Comparison of ENCODE assay signal across 8 cellular contexts in genomic region chr16:88662222-88662842, GRCh38. TPM values are rescaled to one million over a fixed set of nuclear protein-coding genes. Genes with fewer than 3 reads are reported as not detected.
DNase-seq lines count a peak whose midpoint lies in the region; ATAC-seq and TF ChIP-seq lines count a peak whose summit lies in the region.

No MANE protein-coding gene starts in this region.

- H2BK120ac ChIP-seq in H9 (ENCODE audit: low read depth, low read length, poor library complexity, severe bottlenecking) = no peak overlapping the region

- H3K4me3 ChIP-seq in BE2C (ENCODE audit: low read depth, low read length) (peak overlapping the region; percentile 85), iPS-18a (ENCODE audit: low read length) (peak overlapping the region; percentile 81), stomach smooth muscle (ENCODE audit: low read length in 2 of 2) (peak overlapping the region; percentile 85 to 89)

- no peak for ATAC-seq in HG03108 (IDR thresholded peaks at IDR 0.05; ENCODE audit: unreplicated experiment)

- H3K18ac ChIP-seq in H9 (ENCODE audit: insufficient read length, low read depth, low read length) = no peak overlapping the region

- no peaks in the 10 kb centered on the region; the same call in 1 of the 2 replicates for H3K4me1 ChIP-seq in BE2C
- peaks cover 3% of the 10 kb centered on the region; the same call in 1 of the 2 replicates for H3K4me1 ChIP-seq in H9 (ENCODE audit: insufficient read depth, low read length)
- H3K4me1 ChIP-seq in iPS-18a (ENCODE audit: control insufficient read depth, low read depth, low read length) = no peaks in the 10 kb centered on the region
- peaks cover 10% of the 10 kb centered on the region for H3K4me1 ChIP-seq in stomach smooth muscle (ENCODE audit: control insufficient read depth, insufficient read depth, low read length)

- no peak overlapping the region for H2BK5ac ChIP-seq in H9 (ENCODE audit: insufficient read length, low read length)

- H3K27me3 ChIP-seq in BE2C (no peaks in the 10 kb centered on the region), H9 (ENCODE audit: insufficient read depth, low read length) (no peaks in the 10 kb centered on the region), iPS-18a (ENCODE audit: control insufficient read depth, insufficient read depth, low read length) (no peaks in the 10 kb centered on the region), stomach smooth muscle (ENCODE audit: control insufficient read depth in 1 of 2, insufficient read depth in 2 of 2, low read length in 2 of 2) (no peaks in the 10 kb centered on the region)

- intact Hi-C loops in activated T-helper 1 cell treated with anti-CD3 and anti-CD28 coated beads, Interleukin-12 subunit alpha, Interleukin-12 subunit beta, Interleukin-2, Interleukin-4 antibody, amounts not matched to agents 30 ng/mL and 10 ng/mL and 1 ng/mL, durations not matched to agents 14 hours and 24 hours and 36 hours (cut with micrococcal nuclease) = loop anchor here (5.0 to 10.0 kb wide), 2 partner anchors 195 to 1278 kb away; partner anchors contain the start of genes FBXO31, GALNS and TRAPPC2L

- H3K27ac ChIP-seq in H9 (ENCODE audit: insufficient read length, low read depth, low read length) (no peak overlapping the region), iPS-18a (ENCODE audit: low read length) (no peak overlapping the region), stomach smooth muscle (ENCODE audit: low read length) (peak overlapping the region; percentile 46)

- no peak overlapping the region for H2BK15ac ChIP-seq in H9 (ENCODE audit: low read depth, low read length)

- H2BK12ac ChIP-seq in H9 (ENCODE audit: insufficient read length, low read depth, low read length) = no peak overlapping the region

- no peak overlapping the region for H3T11ph ChIP-seq in H9 (ENCODE audit: low read length)

- no peaks in the 10 kb centered on the region for H4K20me1 ChIP-seq in H9 (ENCODE audit: control insufficient read depth, insufficient read depth, insufficient read length)

- H3K79me2 ChIP-seq in H9 (ENCODE audit: insufficient read depth, low read length) = peaks cover 22% of the 10 kb centered on the region; the same call in 1 of the 2 replicates

- H4K91ac ChIP-seq in H9 (ENCODE audit: insufficient read length, low read depth, low read length) = no peak overlapping the region

- H3K36me3 Mint-ChIP-seq in H9 (ENCODE audit: insufficient read depth in 1 of 3, low read depth in 3 of 3) = peaks cover 7 to 15% (median 13%) of the 10 kb centered on the region in 3 experiments; a peak in 6 of 7 replicates
- peaks cover 5% of the 10 kb centered on the region for H3K36me3 Mint-ChIP-seq in activated T-helper 1 cell treated with anti-CD3 and anti-CD28 coated beads, Interleukin-12 subunit alpha, Interleukin-12 subunit beta, Interleukin-2, Interleukin-4 antibody, amounts not matched to agents 30 ng/mL and 10 ng/mL and 1 ng/mL, durations not matched to agents 14 hours and 24 hours and 36 hours (ENCODE audit: low read depth)

- H3K36me3 ChIP-seq in BE2C (peaks cover under 1% of the 10 kb centered on the region; the same call in 1 of the 2 replicates), iPS-18a (ENCODE audit: control insufficient read depth, low read depth, low read length) (no peaks in the 10 kb centered on the region), stomach smooth muscle (ENCODE audit: control insufficient read depth in 2 of 2, insufficient read depth in 2 of 2, low read length in 2 of 2) (peaks cover 0 to 2% of the 10 kb centered on the region in 2 donors)

- WGBS in H9 (ENCODE audit: extremely low coverage, insufficient read length, low lambda C conversion rate) = no CpG with 5 or more reads among the region's 49 CpGs

- H3K23ac ChIP-seq in H9 (ENCODE audit: insufficient read length, low read depth, low read length) = no peak overlapping the region

- peak overlapping the region; percentile 49 to 82 (median 77); a peak in 4 of 7 replicates for H3K27ac Mint-ChIP-seq in H9
- peak overlapping the region; percentile 84 for H3K27ac Mint-ChIP-seq in activated T-helper 1 cell treated with anti-CD3 and anti-CD28 coated beads, Interleukin-12 subunit alpha, Interleukin-12 subunit beta, Interleukin-2, Interleukin-4 antibody, amounts not matched to agents 30 ng/mL and 10 ng/mL and 1 ng/mL, durations not matched to agents 14 hours and 24 hours and 36 hours

- in situ Hi-C loops in G401 (cut with HindIII; ENCODE audit: low sequenced_read_pairs) = no loop called here

- H3K9me3 Mint-ChIP-seq in H9 = no peaks in the 10 kb centered on the region
- no peaks in the 10 kb centered on the region for H3K9me3 Mint-ChIP-seq in activated T-helper 1 cell treated with anti-CD3 and anti-CD28 coated beads, Interleukin-12 subunit alpha, Interleukin-12 subunit beta, Interleukin-2, Interleukin-4 antibody, amounts not matched to agents 30 ng/mL and 10 ng/mL and 1 ng/mL, durations not matched to agents 14 hours and 24 hours and 36 hours

- peaks cover 12 to 24% of the 10 kb centered on the region in 2 experiments for H3K4me1 Mint-ChIP-seq in H9
- peaks cover 20% of the 10 kb centered on the region for H3K4me1 Mint-ChIP-seq in activated T-helper 1 cell treated with anti-CD3 and anti-CD28 coated beads, Interleukin-12 subunit alpha, Interleukin-12 subunit beta, Interleukin-2, Interleukin-4 antibody, amounts not matched to agents 30 ng/mL and 10 ng/mL and 1 ng/mL, durations not matched to agents 14 hours and 24 hours and 36 hours (ENCODE audit: low read depth)

- TF ChIP-seq CTCF in BE2C (IDR thresholded peaks at IDR 0.05; ENCODE audit: low read depth, low read length) = no peak
- no peak for TF ChIP-seq CTCF in H9 (conservative IDR thresholded peaks at IDR 0.05)

- H3K14ac ChIP-seq in H9 (ENCODE audit: insufficient read depth, low read length) = no peak overlapping the region

- H3K4ac ChIP-seq in H9 (ENCODE audit: low read depth, low read length) = no peak overlapping the region

- no peaks in the 10 kb centered on the region; the same call in 1 of the 2 replicates for H3K27me3 Mint-ChIP-seq in H9 (ENCODE audit: low read depth)
- H3K27me3 Mint-ChIP-seq in activated T-helper 1 cell treated with anti-CD3 and anti-CD28 coated beads, Interleukin-12 subunit alpha, Interleukin-12 subunit beta, Interleukin-2, Interleukin-4 antibody, amounts not matched to agents 30 ng/mL and 10 ng/mL and 1 ng/mL, durations not matched to agents 14 hours and 24 hours and 36 hours (ENCODE audit: insufficient read depth) = no peaks in the 10 kb centered on the region

- H3K9ac ChIP-seq in H9 (ENCODE audit: extremely low read depth, insufficient read length, low read length) (peak overlapping the region; percentile 3), iPS-18a (ENCODE audit: low read length) (peak overlapping the region; percentile 43), stomach smooth muscle (ENCODE audit: low read length in 2 of 2) (peak overlapping the region; percentile 81 to 86)

- DNase-seq in BE2C (no peak), H9 (peak; percentile 32), G401 (ENCODE audit: low spot score) (no peak), occipital lobe (lab: John Stamatoyannopoulos, UW) (no peak)
- no peak for DNase-seq in activated T-helper 1 cell treated with anti-CD3 and anti-CD28 coated beads, Interleukin-12 subunit alpha, Interleukin-12 subunit beta, Interleukin-2, Interleukin-4 antibody, amounts not matched to agents 30 ng/mL and 10 ng/mL and 1 ng/mL, durations not matched to agents 14 hours and 24 hours and 36 hours (ENCODE audit: low spot score)

- no peak overlapping the region for H2AFZ ChIP-seq in H9 (ENCODE audit: low read length)

- peak overlapping the region; percentile 91 to 97 for H3K4me3 Mint-ChIP-seq in H9
- peak overlapping the region; percentile 84 for H3K4me3 Mint-ChIP-seq in activated T-helper 1 cell treated with anti-CD3 and anti-CD28 coated beads, Interleukin-12 subunit alpha, Interleukin-12 subunit beta, Interleukin-2, Interleukin-4 antibody, amounts not matched to agents 30 ng/mL and 10 ng/mL and 1 ng/mL, durations not matched to agents 14 hours and 24 hours and 36 hours

- no peak overlapping the region for H2BK20ac ChIP-seq in H9 (ENCODE audit: low read depth, low read length, poor library complexity, severe bottlenecking)

- H3K79me1 ChIP-seq in H9 (ENCODE audit: insufficient read depth, low read depth, low read length, poor library complexity, severe bottlenecking) = peaks cover 3% of the 10 kb centered on the region

- H4K8ac ChIP-seq in H9 (replicated peaks; ENCODE audit: insufficient read length, low read depth, low read length) = no peak overlapping the region

- H3K9me3 ChIP-seq in BE2C (no peaks in the 10 kb centered on the region), H9 (ENCODE audit: control insufficient read depth, low read depth, low read length) (no peaks in the 10 kb centered on the region), iPS-18a (ENCODE audit: control insufficient read depth, low read depth, low read length) (no peaks in the 10 kb centered on the region), stomach smooth muscle (ENCODE audit: control insufficient read depth in 2 of 2, low read length in 2 of 2) (no peaks in the 10 kb centered on the region)

- no peak overlapping the region for H2AK5ac ChIP-seq in H9 (ENCODE audit: insufficient read length, low read length)

- no peak overlapping the region for H3K56ac ChIP-seq in H9 (ENCODE audit: insufficient read length, low read depth, low read length)

- no peak overlapping the region for H4K5ac ChIP-seq in H9 (ENCODE audit: insufficient read length, low read depth, low read length)

- peak overlapping the region; percentile 77 for H3K4me2 ChIP-seq in H9 (ENCODE audit: insufficient read depth, insufficient read length, low read length)

- H3K23me2 ChIP-seq in H9 (ENCODE audit: insufficient read length, low read depth, low read length, poor library complexity, severe bottlenecking) = peaks cover 11% of the 10 kb centered on the region

RNA-seq across cellular contexts. Expression of gene MVD, which starts 0.6 kb away (rescaled TPM):
- polyA plus RNA-seq in BE2C (2012; ENCODE audit: insufficient read depth, insufficient read length, low read depth) = 80.6 TPM
- total RNA-seq in H9 (2021) (53.2 and 57.1 TPM in 2 replicates), occipital lobe (48.8 TPM)
- 88.8 and 90.0 TPM in 2 replicates for total RNA-seq in activated T-helper 1 cell treated with anti-CD3 and anti-CD28 coated beads, Interleukin-12 subunit alpha, Interleukin-12 subunit beta, Interleukin-2, Interleukin-4 antibody, amounts not matched to agents 30 ng/mL and 10 ng/mL and 1 ng/mL, durations not matched to agents 14 hours and 24 hours and 36 hours
- 48.9 and 63.5 TPM in 2 replicates for total RNA-seq in G401 (2014; rRNA removed; shearing (Covaris generic))

RNA-seq across cellular contexts. Expression of gene CYBA, which starts 11.5 kb away (rescaled TPM):
- 154 TPM for polyA plus RNA-seq in BE2C (2012; ENCODE audit: insufficient read depth, insufficient read length, low read depth)
- total RNA-seq in H9 (2021) = 153 and 160 TPM in 2 replicates
- total RNA-seq in activated T-helper 1 cell treated with anti-CD3 and anti-CD28 coated beads, Interleukin-12 subunit alpha, Interleukin-12 subunit beta, Interleukin-2, Interleukin-4 antibody, amounts not matched to agents 30 ng/mL and 10 ng/mL and 1 ng/mL, durations not matched to agents 14 hours and 24 hours and 36 hours = 218 and 219 TPM in 2 replicates
- 299 and 403 TPM in 2 replicates for total RNA-seq in G401 (2014; rRNA removed; shearing (Covaris generic))
- 17.8 TPM for total RNA-seq in occipital lobe

RNA-seq across cellular contexts. Expression of gene IL17C, which starts 24.0 kb away (rescaled TPM):
- not detected for polyA plus RNA-seq in BE2C (2012; ENCODE audit: insufficient read depth, insufficient read length, low read depth)
- 0.29 and 0.31 TPM in 2 replicates for total RNA-seq in H9 (2021)
- total RNA-seq in activated T-helper 1 cell treated with anti-CD3 and anti-CD28 coated beads, Interleukin-12 subunit alpha, Interleukin-12 subunit beta, Interleukin-2, Interleukin-4 antibody, amounts not matched to agents 30 ng/mL and 10 ng/mL and 1 ng/mL, durations not matched to agents 14 hours and 24 hours and 36 hours = not detected in 2 replicates
- 0.43 TPM in 1 of 2 replicates, not detected in the other for total RNA-seq in G401 (2014; rRNA removed; shearing (Covaris generic))
- total RNA-seq in occipital lobe = not detected

RNA-seq across cellular contexts. Expression of gene SNAI3, which starts 24.0 kb away (rescaled TPM):
- polyA plus RNA-seq in BE2C (2012; ENCODE audit: insufficient read depth, insufficient read length, low read depth) = 2.9 TPM
- total RNA-seq in H9 (2021) (3.2 and 3.7 TPM in 2 replicates), occipital lobe (0.16 TPM)
- total RNA-seq in activated T-helper 1 cell treated with anti-CD3 and anti-CD28 coated beads, Interleukin-12 subunit alpha, Interleukin-12 subunit beta, Interleukin-2, Interleukin-4 antibody, amounts not matched to agents 30 ng/mL and 10 ng/mL and 1 ng/mL, durations not matched to agents 14 hours and 24 hours and 36 hours = 1.8 and 2.4 TPM in 2 replicates
- 0.18 and 0.88 TPM in 2 replicates for total RNA-seq in G401 (2014; rRNA removed; shearing (Covaris generic))

RNA-seq across cellular contexts. Expression of gene RNF166, which starts 43.9 kb away (rescaled TPM):
- polyA plus RNA-seq in BE2C (2012; ENCODE audit: insufficient read depth, insufficient read length, low read depth) = 54.7 TPM
- total RNA-seq in H9 (2021) (22.3 and 26.5 TPM in 2 replicates), occipital lobe (10.9 TPM)
- total RNA-seq in activated T-helper 1 cell treated with anti-CD3 and anti-CD28 coated beads, Interleukin-12 subunit alpha, Interleukin-12 subunit beta, Interleukin-2, Interleukin-4 antibody, amounts not matched to agents 30 ng/mL and 10 ng/mL and 1 ng/mL, durations not matched to agents 14 hours and 24 hours and 36 hours = 42.4 and 45.0 TPM in 2 replicates
- total RNA-seq in G401 (2014; rRNA removed; shearing (Covaris generic)) = 22.3 and 31.3 TPM in 2 replicates

Comparison
In these comparisons a context has a peak if more than half of its experiments do, and no peak if none do; other contexts are left out.
1. H3K9ac ChIP-seq: peak in every context shown above with its lines; median percentile 84 in stomach smooth muscle; 43 in iPS-18a; 3 in H9.